In the genomic region with DNA sequence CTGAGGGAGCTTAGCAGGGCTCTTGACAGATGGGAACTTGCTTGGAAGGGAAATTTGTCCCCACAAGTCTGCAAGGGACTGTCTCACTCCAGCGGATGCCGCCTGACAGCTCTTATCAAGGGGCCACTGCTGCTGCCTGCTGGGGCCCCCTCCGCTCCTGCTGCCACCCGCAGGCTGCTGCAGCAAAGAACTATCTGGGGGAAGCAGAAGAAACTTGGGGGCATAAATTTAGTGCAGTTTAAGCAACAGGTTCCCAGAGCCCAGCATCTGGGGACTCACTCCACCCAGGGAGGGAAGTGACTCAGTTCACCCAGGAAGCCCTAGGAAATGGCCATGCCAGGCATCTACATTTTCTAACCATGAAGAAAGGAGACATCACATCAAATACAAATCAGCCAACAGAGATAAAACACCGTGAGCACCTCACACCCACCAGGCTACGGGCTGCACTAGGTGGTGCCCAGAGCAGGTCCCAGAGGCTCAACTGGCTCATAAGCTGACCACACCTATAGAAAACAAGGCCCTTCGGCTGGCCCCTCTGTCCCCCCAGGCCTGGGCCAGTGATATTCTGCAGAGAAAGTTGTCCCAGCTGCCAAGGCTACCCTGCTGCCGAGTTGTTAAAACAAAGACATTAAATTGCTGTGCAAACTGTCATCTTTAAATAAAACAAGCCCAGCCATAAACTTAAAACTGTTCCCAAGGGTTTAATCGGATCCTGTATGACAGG, we compare ENCODE assay signal across 9 cellular contexts. TPM values are rescaled to one million over a fixed set of nuclear protein-coding genes. Genes with fewer than 3 reads are reported as not detected.
A peak's percentile ranks its signal among the peaks of the same experiment; 100 is the strongest.
DNase-seq lines count a peak whose midpoint lies in the region; ATAC-seq and TF ChIP-seq lines count a peak whose summit lies in the region.
"Had no signal": no experiment of that assay in that cellular context is flagged by ENCODE, and none has a peak within 500 bp of the region (broad histone marks: within the 10 kb centered on the region; RNA-seq: fewer than 3 reads in every experiment).

No MANE protein-coding gene starts in this region.

- peaks cover 29% of the 10 kb centered on the region for H3K36me3 Mint-ChIP-seq in CD8-positive, alpha-beta T cell
- peaks cover 41% of the 10 kb centered on the region for H3K36me3 Mint-ChIP-seq in activated T-helper 2 cell treated with anti-CD3 and anti-CD28 coated beads, Interferon-gamma antibody, Interleukin-2, Interleukin-4, amounts not matched to agents 10 μg/mL and 5 μg/mL and 100 μg/mL, durations not matched to agents 14 hours and 24 hours and 36 hours (ENCODE audit: low read depth)

- H3K27ac ChIP-seq in CD8-positive, alpha-beta T cell (ENCODE audit: low read depth, low read length) = peak overlapping the region; percentile 25
- peak overlapping the region; percentile 34 for H3K27ac ChIP-seq in muscle layer of duodenum (ENCODE audit: low read length)

- intact Hi-C loops in CD8-positive, alpha-beta T cell (cut with DNase I, micrococcal nuclease) = loop anchor here in 1 of 2 experiments (2.0 kb wide), 1 partner anchor 20 kb away; no protein-coding TSS in a partner anchor
- intact Hi-C loops in activated T-helper 2 cell treated with anti-CD3 and anti-CD28 coated beads, Interferon-gamma antibody, Interleukin-2, Interleukin-4, amounts not matched to agents 10 μg/mL and 5 μg/mL and 100 μg/mL, durations not matched to agents 14 hours and 24 hours and 36 hours (cut with micrococcal nuclease) = no loop called here

- POLR2A ChIA-PET in CD8-positive, alpha-beta T cell (lab: Charles Lee) = interaction anchor here (0.7 to 5.8 kb wide), 11 partner anchors 13 to 94 kb away, joined by 3 to 51 read pairs (median 3); no protein-coding TSS in a partner anchor

- H4K20me1 ChIP-seq in Loucy (ENCODE audit: insufficient read depth, low read length, poor library complexity, severe bottlenecking) = peaks cover 7% of the 10 kb centered on the region

- no peaks in the 10 kb centered on the region for H3K9me2 ChIP-seq in Loucy (replicated peaks; ENCODE audit: low read depth, low read length)

- peaks cover 55% of the 10 kb centered on the region for H3K4me1 ChIP-seq in CD8-positive, alpha-beta T cell (ENCODE audit: insufficient read depth, low read length)
- H3K4me1 ChIP-seq in Loucy (ENCODE audit: insufficient read depth, low read length, poor library complexity, severe bottlenecking) (peaks cover 35% of the 10 kb centered on the region), muscle layer of duodenum (ENCODE audit: control insufficient read depth in 1 of 2, insufficient read depth in 2 of 2, low read length in 2 of 2) (peaks cover 17 to 62% of the 10 kb centered on the region in 2 donors)

- no peaks in the 10 kb centered on the region for H3K9me3 Mint-ChIP-seq in CD8-positive, alpha-beta T cell
- no peaks in the 10 kb centered on the region for H3K9me3 Mint-ChIP-seq in activated T-helper 2 cell treated with anti-CD3 and anti-CD28 coated beads, Interferon-gamma antibody, Interleukin-2, Interleukin-4, amounts not matched to agents 10 μg/mL and 5 μg/mL and 100 μg/mL, durations not matched to agents 14 hours and 24 hours and 36 hours

- DNase-seq in CD8-positive, alpha-beta T cell = peak in 5 of 7 experiments; percentile 30 to 74 (median 61)
- DNase-seq in activated T-helper 2 cell treated with anti-CD3 and anti-CD28 coated beads, Interferon-gamma antibody, Interleukin-2, Interleukin-4, amounts not matched to agents 10 μg/mL and 5 μg/mL and 100 μg/mL, durations not matched to agents 14 hours and 24 hours and 36 hours (ENCODE audit: low spot score) = peak; percentile 32
- DNase-seq in HuH-7.5 (ENCODE audit: low spot score) (no peak), NCI-H1694 (lab: John Stamatoyannopoulos, UW) (no peak)
- DNase-seq: NCI-H748 treated with DMSO at 0.1 percent for 48 hours had no signal

- H3K9me3 ChIP-seq in CD8-positive, alpha-beta T cell (ENCODE audit: low read length) = no peaks in the 10 kb centered on the region
- H3K9me3 ChIP-seq in Loucy (ENCODE audit: insufficient read depth, low read depth, low read length) = no peaks in the 10 kb centered on the region
- H3K9me3 ChIP-seq in muscle layer of duodenum (ENCODE audit: control insufficient read depth in 1 of 2, low read length in 2 of 2) = no peaks in the 10 kb centered on the region

- H3F3A ChIP-seq in Loucy (ENCODE audit: low read depth) = no peaks in the 10 kb centered on the region

- peaks cover 16% of the 10 kb centered on the region for H3K79me2 ChIP-seq in Loucy (ENCODE audit: insufficient read depth, low read length)

- H3K4me3 ChIP-seq in CD8-positive, alpha-beta T cell (ENCODE audit: low read depth, low read length) = peak overlapping the region; percentile 57
- H3K4me3 ChIP-seq in Loucy (ENCODE audit: low read length, poor library complexity, severe bottlenecking) = peak overlapping the region; percentile 19
- H3K4me3 ChIP-seq in muscle layer of duodenum (ENCODE audit: low read depth in 1 of 2, low read length in 2 of 2) = peak overlapping the region; percentile 16 to 39

- peaks cover 69% of the 10 kb centered on the region for H3K4me1 Mint-ChIP-seq in CD8-positive, alpha-beta T cell (ENCODE audit: low read depth)
- peaks cover 65% of the 10 kb centered on the region for H3K4me1 Mint-ChIP-seq in activated T-helper 2 cell treated with anti-CD3 and anti-CD28 coated beads, Interferon-gamma antibody, Interleukin-2, Interleukin-4, amounts not matched to agents 10 μg/mL and 5 μg/mL and 100 μg/mL, durations not matched to agents 14 hours and 24 hours and 36 hours (ENCODE audit: low read depth)

- CTCF ChIA-PET in CD8-positive, alpha-beta T cell (lab: Charles Lee) = interaction anchor here (0.8 to 9.8 kb wide), 17 partner anchors 10 to 340 kb away, joined by 3 to 108 read pairs (median 4); no protein-coding TSS in a partner anchor

- no peaks in the 10 kb centered on the region for H3K27me3 Mint-ChIP-seq in CD8-positive, alpha-beta T cell (ENCODE audit: low read depth)
- no peaks in the 10 kb centered on the region for H3K27me3 Mint-ChIP-seq in activated T-helper 2 cell treated with anti-CD3 and anti-CD28 coated beads, Interferon-gamma antibody, Interleukin-2, Interleukin-4, amounts not matched to agents 10 μg/mL and 5 μg/mL and 100 μg/mL, durations not matched to agents 14 hours and 24 hours and 36 hours (ENCODE audit: low read depth)

- no peak overlapping the region for H2AFZ ChIP-seq in Loucy (ENCODE audit: low read length)

- TF ChIP-seq CTCF in CD8-positive, alpha-beta T cell (IDR thresholded peaks at IDR 0.05) = peak; percentile 27
- TF ChIP-seq CTCF in Loucy (conservative IDR thresholded peaks at IDR 0.05; ENCODE audit: low read length) = peak; percentile 69

- no peaks in the 10 kb centered on the region for H3K36me3 ChIP-seq in CD8-positive, alpha-beta T cell (ENCODE audit: insufficient read depth, low read length)
- H3K36me3 ChIP-seq in Loucy (ENCODE audit: insufficient read depth, low read length) = no peaks in the 10 kb centered on the region
- H3K36me3 ChIP-seq in muscle layer of duodenum (ENCODE audit: control insufficient read depth in 1 of 2, insufficient read depth in 2 of 2, low read length in 2 of 2) = no peaks in the 10 kb centered on the region

- ATAC-seq in CD8-positive, alpha-beta T cell = peak; percentile 16
- ATAC-seq in HG02981 (IDR thresholded peaks at IDR 0.05; ENCODE audit: unreplicated experiment) (no peak), GM18861 (IDR thresholded peaks at IDR 0.05; ENCODE audit: unreplicated experiment) (no peak)

- H3K27ac Mint-ChIP-seq in CD8-positive, alpha-beta T cell = peak overlapping the region; percentile 92
- peak overlapping the region; percentile 84 for H3K27ac Mint-ChIP-seq in activated T-helper 2 cell treated with anti-CD3 and anti-CD28 coated beads, Interferon-gamma antibody, Interleukin-2, Interleukin-4, amounts not matched to agents 10 μg/mL and 5 μg/mL and 100 μg/mL, durations not matched to agents 14 hours and 24 hours and 36 hours

- H3K9ac ChIP-seq in Loucy (ENCODE audit: low read depth, low read length, poor library complexity, severe bottlenecking) = peak overlapping the region; percentile 20

- no peaks in the 10 kb centered on the region for H3K27me3 ChIP-seq in CD8-positive, alpha-beta T cell (ENCODE audit: insufficient read depth, low read length)
- H3K27me3 ChIP-seq in Loucy (ENCODE audit: insufficient read depth, low read length, poor library complexity, severe bottlenecking) (no peaks in the 10 kb centered on the region), muscle layer of duodenum (ENCODE audit: low read depth, low read length) (no peaks in the 10 kb centered on the region)

- peak overlapping the region; percentile 46 for H3K4me2 ChIP-seq in Loucy (ENCODE audit: low read depth, low read length, poor library complexity, severe bottlenecking)

- peak overlapping the region; percentile 84 for H3K4me3 Mint-ChIP-seq in CD8-positive, alpha-beta T cell
- H3K4me3 Mint-ChIP-seq in activated T-helper 2 cell treated with anti-CD3 and anti-CD28 coated beads, Interferon-gamma antibody, Interleukin-2, Interleukin-4, amounts not matched to agents 10 μg/mL and 5 μg/mL and 100 μg/mL, durations not matched to agents 14 hours and 24 hours and 36 hours (ENCODE audit: low read depth) = peak overlapping the region; percentile 80

RNA-seq across cellular contexts. Expression of gene RGS10, which starts 3.7 kb away (rescaled TPM):
- 100 to 1,000 TPM; 145 to 152 TPM for total RNA-seq in CD8-positive, alpha-beta T cell
- 101 and 112 TPM in 2 replicates for total RNA-seq in activated T-helper 2 cell treated with anti-CD3 and anti-CD28 coated beads, Interferon-gamma antibody, Interleukin-2, Interleukin-4, amounts not matched to agents 10 μg/mL and 5 μg/mL and 100 μg/mL, durations not matched to agents 14 hours and 24 hours and 36 hours

RNA-seq across cellular contexts. Expression of gene TIAL1, which starts 58.0 kb away (rescaled TPM):
- 100 to 1,000 TPM; 159 to 172 TPM for total RNA-seq in CD8-positive, alpha-beta T cell
- total RNA-seq in activated T-helper 2 cell treated with anti-CD3 and anti-CD28 coated beads, Interferon-gamma antibody, Interleukin-2, Interleukin-4, amounts not matched to agents 10 μg/mL and 5 μg/mL and 100 μg/mL, durations not matched to agents 14 hours and 24 hours and 36 hours = 183 and 184 TPM in 2 replicates

Comparison
In these comparisons a context has a peak if more than half of its experiments do, and no peak if none do; other contexts are left out.
1. DNase-seq: peak in CD8-positive, alpha-beta T cell (5 of 7) and activated T-helper 2 cell treated with anti-CD3 and anti-CD28 coated beads, Interferon-gamma antibody, Interleukin-2, Interleukin-4, amounts not matched to agents 10 μg/mL and 5 μg/mL and 100 μg/mL, durations not matched to agents 14 hours and 24 hours and 36 hours (single experiment); none in HuH-7.5 (single experiment) and NCI-H1694 (single experiment).
2. Peak in every context shown above with its lines, with median percentiles within 50 percentile points of each other: H3K4me3 ChIP-seq.